10 cellular contexts compared by ENCODE assay signal in genomic region chr18:76274470-76275289, GRCh38.
DNase-seq lines count a peak whose midpoint lies in the region; ATAC-seq and TF ChIP-seq lines count a peak whose summit lies in the region.
"Had no signal": no experiment of that assay in that cellular context is flagged by ENCODE, and none has a peak within 500 bp of the region (broad histone marks: within the 10 kb centered on the region; RNA-seq: fewer than 3 reads in every experiment).

No MANE protein-coding gene starts in this region.

- no peak overlapping the region for H2BK12ac ChIP-seq in mesenchymal stem cell (ENCODE audit: low read length in 2 of 2)

- H3K4me3 ChIP-seq in HFF-Myc (replicated peaks; ENCODE audit: low read depth, low read length), result no peak overlapping the region
- H3K4me3 ChIP-seq in WERI-Rb-1 (ENCODE audit: low read depth, low read length), result no peak overlapping the region
- H3K4me3 ChIP-seq in mesenchymal stem cell (ENCODE audit: insufficient read depth in 1 of 2, low read depth in 1 of 2, low read length in 2 of 2), result no peak overlapping the region
- H3K4me3 ChIP-seq: adrenal gland had no signal

- H3K4ac ChIP-seq in mesenchymal stem cell (ENCODE audit: low read depth in 1 of 2, low read length in 2 of 2), result no peak overlapping the region

- H2AFZ ChIP-seq in mesenchymal stem cell (ENCODE audit: low read depth, low read length), result no peak overlapping the region

- H3K36me3 Mint-ChIP-seq in CD4-positive, alpha-beta T cell (ENCODE audit: low read depth), result no peaks in the 10 kb centered on the region

- H4K8ac ChIP-seq in mesenchymal stem cell (ENCODE audit: low read length), result peak overlapping the region; percentile 6

- CTCF ChIA-PET in CD4-positive, alpha-beta T cell (lab: Charles Lee), result no interaction called here

- no peak overlapping the region for H2BK120ac ChIP-seq in mesenchymal stem cell (ENCODE audit: low read depth, low read length)

- peak; percentile 81 for DNase-seq in D341Med (ENCODE audit: low spot score)
- no peak for DNase-seq in HFF-Myc (ENCODE audit: extremely low read depth, low read depth)
- peak; percentile 76 for DNase-seq in WERI-Rb-1
- no peak for DNase-seq in mesenchymal stem cell
- DNase-seq in NOMO-1 (lab: John Stamatoyannopoulos, UW; ENCODE audit: unreplicated experiment in 2 of 2), result no peak
- DNase-seq in CD4-positive, alpha-beta T cell, result no peak
- DNase-seq: kidney glomerular epithelial cell had no signal

- H3K18ac ChIP-seq in mesenchymal stem cell (ENCODE audit: low read depth in 1 of 2, low read length in 2 of 2), result no peak overlapping the region

- H2BK15ac ChIP-seq in mesenchymal stem cell (ENCODE audit: low read depth, poor library complexity, severe bottlenecking), result no peak overlapping the region

- H3K4me2 ChIP-seq in mesenchymal stem cell (ENCODE audit: low read length, poor library complexity, severe bottlenecking), result no peak overlapping the region

- H3K27ac ChIP-seq in WERI-Rb-1, result no peak overlapping the region
- H3K27ac ChIP-seq in mesenchymal stem cell (ENCODE audit: low read length, poor library complexity, severe bottlenecking), result no peak overlapping the region
- no peak overlapping the region for H3K27ac ChIP-seq in CD4-positive, alpha-beta T cell (ENCODE audit: low read depth, low read length)
- H3K27ac ChIP-seq: adrenal gland had no signal

- no peak overlapping the region for H2BK5ac ChIP-seq in mesenchymal stem cell (ENCODE audit: low read depth, low read length, poor library complexity, severe bottlenecking)

- H3K27me3 ChIP-seq in WERI-Rb-1 (ENCODE audit: insufficient read depth, low read depth, severe bottlenecking), result no peaks in the 10 kb centered on the region
- H3K27me3 ChIP-seq in mesenchymal stem cell (ENCODE audit: control insufficient read depth in 1 of 2, insufficient read depth in 1 of 2, low read length in 2 of 2), result peaks cover 0 to 25% of the 10 kb centered on the region in 2 experiments
- no peaks in the 10 kb centered on the region for H3K27me3 ChIP-seq in CD4-positive, alpha-beta T cell (ENCODE audit: control insufficient read depth, insufficient read depth, low read length)
- H3K27me3 ChIP-seq: adrenal gland had no signal

- TF ChIP-seq CTCF in HFF-Myc (IDR thresholded peaks at IDR 0.05; ENCODE audit: low read depth, low read length, missing control alignments), result peak; percentile 11
- TF ChIP-seq CTCF in WERI-Rb-1 (IDR thresholded peaks at IDR 0.05; ENCODE audit: low read depth, low read length), result peak; percentile 98
- TF ChIP-seq CTCF in CD4-positive, alpha-beta T cell (IDR thresholded peaks at IDR 0.05), result no peak

- no peak overlapping the region for H3K14ac ChIP-seq in mesenchymal stem cell (ENCODE audit: low read length in 2 of 2)

- no peak overlapping the region for H3K4me3 Mint-ChIP-seq in CD4-positive, alpha-beta T cell

- H3K4me1 Mint-ChIP-seq in CD4-positive, alpha-beta T cell (ENCODE audit: low read depth), result no peaks in the 10 kb centered on the region

- H3K9me3 Mint-ChIP-seq in CD4-positive, alpha-beta T cell, result no peaks in the 10 kb centered on the region

- POLR2A ChIA-PET in CD4-positive, alpha-beta T cell (lab: Charles Lee), result no interaction called here

- no peak overlapping the region for H3K9ac ChIP-seq in mesenchymal stem cell (ENCODE audit: low read length)

- intact Hi-C loops in CD4-positive, alpha-beta T cell (cut with DNase I, micrococcal nuclease), result no loop called here

- no peak for ATAC-seq in CD4-positive, alpha-beta T cell (ENCODE audit: poor library complexity)
- ATAC-seq in HG02870 (IDR thresholded peaks at IDR 0.05; ENCODE audit: unreplicated experiment), result no peak
- no peak for ATAC-seq in GM21447 (IDR thresholded peaks at IDR 0.05; ENCODE audit: unreplicated experiment)

- no peaks in the 10 kb centered on the region for H3K9me3 ChIP-seq in WERI-Rb-1 (ENCODE audit: severe bottlenecking)
- no peaks in the 10 kb centered on the region for H3K9me3 ChIP-seq in mesenchymal stem cell (ENCODE audit: control insufficient read depth, low read length)
- H3K9me3 ChIP-seq in CD4-positive, alpha-beta T cell (ENCODE audit: control insufficient read depth, low read length), result no peaks in the 10 kb centered on the region
- H3K9me3 ChIP-seq: adrenal gland had no signal

- no peaks in the 10 kb centered on the region for H3K79me1 ChIP-seq in mesenchymal stem cell (replicated peaks; ENCODE audit: low read length, poor library complexity, severe bottlenecking)

- no peak overlapping the region for H3K27ac Mint-ChIP-seq in CD4-positive, alpha-beta T cell

- no peak overlapping the region for H3K23ac ChIP-seq in mesenchymal stem cell (ENCODE audit: low read length in 2 of 2)

- H3K27me3 Mint-ChIP-seq in CD4-positive, alpha-beta T cell, result peaks cover 18% of the 10 kb centered on the region

- H3K36me3 ChIP-seq in WERI-Rb-1, result no peaks in the 10 kb centered on the region
- no peaks in the 10 kb centered on the region for H3K36me3 ChIP-seq in mesenchymal stem cell (ENCODE audit: control insufficient read depth in 1 of 2, insufficient read depth in 2 of 2, low read depth in 1 of 2, low read length in 2 of 2)
- H3K36me3 ChIP-seq: adrenal gland had no signal

- 35% methylated on average over 14 of the region's 19 CpGs for WGBS in mesenchymal stem cell

- no peak overlapping the region for H2AK5ac ChIP-seq in mesenchymal stem cell (ENCODE audit: low read length, severe bottlenecking)

- H3K4me1 ChIP-seq in mesenchymal stem cell (ENCODE audit: control insufficient read depth, insufficient read depth, low read depth, low read length), result peaks cover 1% of the 10 kb centered on the region
- H3K4me1 ChIP-seq: adrenal gland had no signal

- H4K91ac ChIP-seq in mesenchymal stem cell (ENCODE audit: low read length), result no peak overlapping the region

Comparison
In these comparisons a context has a peak if more than half of its experiments do, and no peak if none do; other contexts are left out.
1. DNase-seq: peak in D341Med (single experiment) and WERI-Rb-1 (single experiment); none in HFF-Myc (single experiment), mesenchymal stem cell (single experiment), NOMO-1 (0 of 2) and CD4-positive, alpha-beta T cell (0 of 10).